ENCODE assay signal across 12 cellular contexts in genomic region chr3:71061581-71061980, GRCh38.
DNase-seq lines count a peak whose midpoint lies in the region; ATAC-seq, FAIRE-seq and TF ChIP-seq lines count a peak whose summit lies in the region.
"Had no signal": no experiment of that assay in that cellular context is flagged by ENCODE, and none has a peak within 500 bp of the region (broad histone marks: within the 10 kb centered on the region; RNA-seq: fewer than 3 reads in every experiment).

No MANE protein-coding gene starts in this region.

- H3K27me3 ChIP-seq in HepG2 (ENCODE audit: control insufficient read depth in 1 of 2, insufficient read depth in 2 of 2, low read length in 2 of 2), result no peaks in the 10 kb centered on the region; a peak in 1 of 5 replicates
- H3K27me3 ChIP-seq in right lobe of liver, result no peaks in the 10 kb centered on the region
- no peaks in the 10 kb centered on the region for H3K27me3 ChIP-seq in pancreas

- H3K9me3 Mint-ChIP-seq in stimulated activated naive CD8-positive, alpha-beta T cell treated with anti-CD3 and anti-CD28 coated beads, Interleukin-15, amount 100 ng/mL, for 72 hours, result no peaks in the 10 kb centered on the region
- H3K9me3 Mint-ChIP-seq: activated naive CD8-positive, alpha-beta T cell treated with anti-CD3 and anti-CD28 coated beads for 36 hours had no signal

- BruUV-seq in HepG2 (replicated peaks; lab: Mats Ljungman, UMichigan), result no TSS peak

- H3K27ac Mint-ChIP-seq in stimulated activated naive CD8-positive, alpha-beta T cell treated with anti-CD3 and anti-CD28 coated beads, Interleukin-15, amount 100 ng/mL, for 72 hours, result no peak overlapping the region
- H3K27ac Mint-ChIP-seq: activated naive CD8-positive, alpha-beta T cell treated with anti-CD3 and anti-CD28 coated beads for 36 hours had no signal

- ATAC-seq in HepG2, result no peak
- ATAC-seq in right lobe of liver, result no peak
- no peak for ATAC-seq in pancreas
- ATAC-seq in stimulated activated naive CD8-positive, alpha-beta T cell treated with anti-CD3 and anti-CD28 coated beads, Interleukin-15, amount 100 ng/mL, for 72 hours, result no peak
- ATAC-seq: K562 had no signal

- peak overlapping the region; percentile 89 for H3K4me2 ChIP-seq in HepG2 (ENCODE audit: low read depth, low read length)

- peak overlapping the region; percentile 71 for H3K27ac ChIP-seq in HepG2 (ENCODE audit: extremely low read length, insufficient read depth, low read length)
- no peak overlapping the region for H3K27ac ChIP-seq in right lobe of liver
- H3K27ac ChIP-seq in epithelial cell of prostate, result peak overlapping the region; percentile 92
- peak overlapping the region in 2 of 4 donors; percentile 95 for H3K27ac ChIP-seq in pancreas

- intact Hi-C loops in HepG2 (cut with micrococcal nuclease; ENCODE audit: unreplicated experiment), result loop anchor here (5.0 to 10.0 kb wide), 2 partner anchors 54 to 93 kb away; no protein-coding TSS in a partner anchor
- intact Hi-C loops in right lobe of liver (cut with DNase I), result loop anchor here in 1 of 2 donors (10.0 kb wide), 1 partner anchor 57 kb away; no protein-coding TSS in a partner anchor
- intact Hi-C loops in pancreas (cut with DNase I), result loop anchor here in 1 of 3 donors (10.0 kb wide), 1 partner anchor 57 kb away; no protein-coding TSS in a partner anchor

- peaks cover 65% of the 10 kb centered on the region for H3K4me1 Mint-ChIP-seq in stimulated activated naive CD8-positive, alpha-beta T cell treated with anti-CD3 and anti-CD28 coated beads, Interleukin-15, amount 100 ng/mL, for 72 hours

- TF ChIP-seq RAD21 in HepG2 (CRISPR knock-in tag; IDR thresholded peaks at IDR 0.05), result no peak

- no peak for TF ChIP-seq POLR2A in HepG2 (IDR thresholded peaks at IDR 0.05; ENCODE audit: insufficient read depth in 1 of 2, low read depth in 2 of 2, low read length in 2 of 2)
- TF ChIP-seq POLR2A in right lobe of liver (IDR thresholded peaks at IDR 0.05), result no peak

- H3K79me2 ChIP-seq in HepG2 (ENCODE audit: insufficient read depth, low read length), result peaks cover 94% of the 10 kb centered on the region

- CTCF ChIA-PET in HepG2 (lab: Yijun Ruan, JAX; ENCODE audit: low intra/inter-chr PET ratio, low total read pairs), result no interaction called here

- H3K9me3 ChIP-seq in HepG2 (ENCODE audit: low read length), result no peaks in the 10 kb centered on the region
- H3K9me3 ChIP-seq in right lobe of liver, result no peaks in the 10 kb centered on the region
- no peaks in the 10 kb centered on the region for H3K9me3 ChIP-seq in pancreas

- no peak for TF ChIP-seq EP300 in HepG2 (IDR thresholded peaks at IDR 0.05; ENCODE audit: low read depth in 2 of 2, low read length in 2 of 2)
- no peak for TF ChIP-seq EP300 in HepG2 (CRISPR knock-in tag; IDR thresholded peaks at IDR 0.05; ENCODE audit: borderline replicate concordance)

- H3K4me3 ChIP-seq in HepG2 (replicated peaks in 1 of 3; ENCODE audit: insufficient read depth in 1 of 3, low read depth in 2 of 3, low read length in 3 of 3), result peak overlapping the region; percentile 9 to 44 (median 11); a peak in 4 of 6 replicates
- no peak overlapping the region for H3K4me3 ChIP-seq in right lobe of liver
- peak overlapping the region in 1 of 4 donors; percentile 56 for H3K4me3 ChIP-seq in pancreas
- H3K4me3 ChIP-seq: K562 had no signal

- POLR2A ChIA-PET in HepG2 (lab: Yijun Ruan, JAX), result interaction anchor here (1.1 to 5.5 kb wide), 8 partner anchors 12 to 521 kb away, joined by 3 to 65 read pairs (median 8); partner anchors contain the start of gene FOXP1

- no peaks in the 10 kb centered on the region for H3K27me3 Mint-ChIP-seq in stimulated activated naive CD8-positive, alpha-beta T cell treated with anti-CD3 and anti-CD28 coated beads, Interleukin-15, amount 100 ng/mL, for 72 hours
- H3K27me3 Mint-ChIP-seq: activated naive CD8-positive, alpha-beta T cell treated with anti-CD3 and anti-CD28 coated beads for 36 hours had no signal

- H3K36me3 ChIP-seq in HepG2 (replicated peaks in 1 of 2; ENCODE audit: control insufficient read depth in 1 of 2, insufficient read depth in 2 of 2, low read length in 2 of 2) (no peaks in the 10 kb centered on the region), right lobe of liver (no peaks in the 10 kb centered on the region), pancreas (no peaks in the 10 kb centered on the region)

- H4K20me1 ChIP-seq in HepG2 (ENCODE audit: insufficient read depth, low read length), result no peaks in the 10 kb centered on the region; the same call in 1 of the 2 replicates

- in situ Hi-C loops in HepG2 (cut with HindIII; ENCODE audit: extremely low pct_ligation_motif_present, low pct_unique_long_range_greater_than_20kb), result no loop called here

- H3K4me1 ChIP-seq in HepG2 (ENCODE audit: insufficient read depth, low read length), result peaks cover 76% of the 10 kb centered on the region
- peaks cover 0 to 56% (median under 1%) of the 10 kb centered on the region in 4 donors for H3K4me1 ChIP-seq in right lobe of liver
- H3K4me1 ChIP-seq in pancreas, result peaks cover 39 to 76% (median 57%) of the 10 kb centered on the region in 3 donors

- no peak overlapping the region for H3K4me3 Mint-ChIP-seq in stimulated activated naive CD8-positive, alpha-beta T cell treated with anti-CD3 and anti-CD28 coated beads, Interleukin-15, amount 100 ng/mL, for 72 hours
- H3K4me3 Mint-ChIP-seq: activated naive CD8-positive, alpha-beta T cell treated with anti-CD3 and anti-CD28 coated beads for 36 hours had no signal

- peak overlapping the region; percentile 34 for H3K9ac ChIP-seq in HepG2 (ENCODE audit: insufficient read depth, low read depth, low read length)

- FAIRE-seq in HepG2 (lab: Jason Lieb, UNC) (no peak), pancreas (lab: Jason Lieb, UNC) (peak; percentile 13)
- FAIRE-seq: K562 had no signal

- no peak overlapping the region for H2AFZ ChIP-seq in HepG2 (ENCODE audit: low read length)

- DNase-seq in HepG2 (ENCODE audit: low spot score), result no peak
- DNase-seq in right lobe of liver, result no peak
- DNase-seq in epithelial cell of prostate (ENCODE audit: low read depth, low spot score), result no peak
- DNase-seq in pancreas, result no peak
- no peak for DNase-seq in NCI-H345 (lab: John Stamatoyannopoulos, UW)
- no peak for DNase-seq in foreskin melanocyte
- no peak for DNase-seq in stimulated activated naive CD8-positive, alpha-beta T cell treated with anti-CD3 and anti-CD28 coated beads, Interleukin-15, amount 100 ng/mL, for 72 hours
- no peak for DNase-seq in activated effector memory CD4-positive, alpha-beta T cell treated with anti-CD3 and anti-CD28 coated beads, Interleukin-2, amount 50 U/mL, for 16 hours
- DNase-seq: activated naive CD8-positive, alpha-beta T cell treated with anti-CD3 and anti-CD28 coated beads for 36 hours; NCI-H2029; T-helper 9 cell had no signal

- WGBS in HepG2 (ENCODE audit: low lambda C conversion rate), result 33% methylated on average over 3 of the region's 3 CpGs
- WGBS in right lobe of liver (ENCODE audit: insufficient coverage, low coverage, low lambda C conversion rate, missing lambda C conversion rate), result 38% methylated on average over 3 of the region's 3 CpGs
- 17 to 18% methylated on average over 3 of the region's 3 CpGs for WGBS in pancreas, 2 donors

- TF ChIP-seq CTCF in HepG2 (CRISPR knock-in tag; IDR thresholded peaks at IDR 0.05) (no peak), right lobe of liver (IDR thresholded peaks at IDR 0.05) (no peak), pancreas (IDR thresholded peaks at IDR 0.05) (no peak)

TF ChIP-seq in HepG2, 621 proteins besides CTCF, POLR2A, EP300 and RAD21:
- TF ChIP-seq ZNF280B (CRISPR knock-in tag; IDR thresholded peaks at IDR 0.05; ENCODE audit: borderline replicate concordance), result no peak
- TF ChIP-seq PRPF4 (IDR thresholded peaks at IDR 0.05; ENCODE audit: low read depth, low read length, poor library complexity, severe bottlenecking), result no peak
- no peak for TF ChIP-seq JARID2 (CRISPR knock-in tag; IDR thresholded peaks at IDR 0.05; ENCODE audit: insufficient replicate concordance)
- no peak for TF ChIP-seq HOXA7 (CRISPR knock-in tag; IDR thresholded peaks at IDR 0.05)
- TF ChIP-seq FOXM1 (CRISPR knock-in tag; IDR thresholded peaks at IDR 0.05), result no peak

Comparison
In these comparisons a context has a peak if more than half of its experiments do, and no peak if none do; other contexts are left out.
1. H3K27ac ChIP-seq: peak in HepG2 (single experiment) and epithelial cell of prostate (single experiment); none in right lobe of liver (0 of 3).
2. H3K4me3 ChIP-seq: peak in HepG2 (3 of 3); none in right lobe of liver (0 of 3).